1 cellular context compared by ENCODE assay signal in genomic region chr17:82116246-82116645, GRCh38.
TF ChIP-seq lines count a peak whose summit lies in the region.

No MANE protein-coding gene starts in this region.

TF ChIP-seq in SK-N-SH treated with all-trans-retinoic acid at 6 μM for 48 hours, 23 proteins besides CTCF, POLR2A, EP300 and RAD21 (continued from another document):
- TF ChIP-seq, protein P1, sequence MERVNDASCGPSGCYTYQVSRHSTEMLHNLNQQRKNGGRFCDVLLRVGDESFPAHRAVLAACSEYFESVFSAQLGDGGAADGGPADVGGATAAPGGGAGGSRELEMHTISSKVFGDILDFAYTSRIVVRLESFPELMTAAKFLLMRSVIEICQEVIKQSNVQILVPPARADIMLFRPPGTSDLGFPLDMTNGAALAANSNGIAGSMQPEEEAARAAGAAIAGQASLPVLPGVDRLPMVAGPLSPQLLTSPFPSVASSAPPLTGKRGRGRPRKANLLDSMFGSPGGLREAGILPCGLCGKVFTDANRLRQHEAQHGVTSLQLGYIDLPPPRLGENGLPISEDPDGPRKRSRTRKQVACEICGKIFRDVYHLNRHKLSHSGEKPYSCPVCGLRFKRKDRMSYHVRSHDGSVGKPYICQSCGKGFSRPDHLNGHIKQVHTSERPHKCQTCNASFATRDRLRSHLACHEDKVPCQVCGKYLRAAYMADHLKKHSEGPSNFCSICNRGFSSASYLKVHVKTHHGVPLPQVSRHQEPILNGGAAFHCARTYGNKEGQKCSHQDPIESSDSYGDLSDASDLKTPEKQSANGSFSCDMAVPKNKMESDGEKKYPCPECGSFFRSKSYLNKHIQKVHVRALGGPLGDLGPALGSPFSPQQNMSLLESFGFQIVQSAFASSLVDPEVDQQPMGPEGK (CRISPR knock-in tag; IDR thresholded peaks at IDR 0.05; ENCODE audit: borderline replicate concordance): no peak
- TF ChIP-seq BACH2 (CRISPR knock-in tag; IDR thresholded peaks at IDR 0.05; ENCODE audit: borderline replicate concordance) (no peak), RARB (CRISPR knock-in tag; IDR thresholded peaks at IDR 0.05) (no peak), CSDC2 (CRISPR knock-in tag; IDR thresholded peaks at IDR 0.05) (no peak), ZNF565 (CRISPR knock-in tag; conservative IDR thresholded peaks at IDR 0.05; ENCODE audit: low read depth) (no peak), TSHZ2 (CRISPR knock-in tag; IDR thresholded peaks at IDR 0.05) (no peak), OSR1 (CRISPR knock-in tag; IDR thresholded peaks at IDR 0.05) (no peak)
- TF ChIP-seq, protein P2, sequence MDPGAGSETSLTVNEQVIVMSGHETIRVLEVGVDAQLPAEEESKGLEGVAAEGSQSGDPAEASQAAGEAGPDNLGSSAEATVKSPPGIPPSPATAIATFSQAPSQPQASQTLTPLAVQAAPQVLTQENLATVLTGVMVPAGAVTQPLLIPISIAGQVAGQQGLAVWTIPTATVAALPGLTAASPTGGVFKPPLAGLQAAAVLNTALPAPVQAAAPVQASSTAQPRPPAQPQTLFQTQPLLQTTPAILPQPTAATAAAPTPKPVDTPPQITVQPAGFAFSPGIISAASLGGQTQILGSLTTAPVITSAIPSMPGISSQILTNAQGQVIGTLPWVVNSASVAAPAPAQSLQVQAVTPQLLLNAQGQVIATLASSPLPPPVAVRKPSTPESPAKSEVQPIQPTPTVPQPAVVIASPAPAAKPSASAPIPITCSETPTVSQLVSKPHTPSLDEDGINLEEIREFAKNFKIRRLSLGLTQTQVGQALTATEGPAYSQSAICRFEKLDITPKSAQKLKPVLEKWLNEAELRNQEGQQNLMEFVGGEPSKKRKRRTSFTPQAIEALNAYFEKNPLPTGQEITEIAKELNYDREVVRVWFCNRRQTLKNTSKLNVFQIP (CRISPR knock-in tag; IDR thresholded peaks at IDR 0.05; ENCODE audit: borderline replicate concordance, low read depth): no peak
